In genomic region chr4:101419324-101420135, GRCh38 we compare ENCODE assay signal across 1 cellular context.
TF ChIP-seq lines count a peak whose summit lies in the region.

No MANE protein-coding gene starts in this region.

TF ChIP-seq in GM23338, 12 proteins besides CTCF, POLR2A, EP300 and RAD21 (continued from another document):
- no peak for TF ChIP-seq REST (IDR thresholded peaks at IDR 0.05; ENCODE audit: unreplicated experiment)
